ENCODE assay signal across 21 cellular contexts in genomic region chr20:57263127-57263609, GRCh38. TPM values are rescaled to one million over a fixed set of nuclear protein-coding genes. Genes with fewer than 3 reads are reported as not detected.
A peak's percentile ranks its signal among the peaks of the same experiment; 100 is the strongest.
DNase-seq lines count a peak whose midpoint lies in the region; ATAC-seq and TF ChIP-seq lines count a peak whose summit lies in the region.
"Had no signal": no experiment of that assay in that cellular context is flagged by ENCODE, and none has a peak within 500 bp of the region (broad histone marks: within the 10 kb centered on the region; RNA-seq: fewer than 3 reads in every experiment).

No MANE protein-coding gene starts in this region.

- peaks cover 8% of the 10 kb centered on the region; the same call in 1 of the 2 replicates for H3F3A ChIP-seq in GM23338 (replicated peaks; ENCODE audit: low read depth)

- TF ChIP-seq CTCF in GM23338 (conservative IDR thresholded peaks at IDR 0.05; ENCODE audit: low read depth in 2 of 2) (no peak), endodermal cell (conservative IDR thresholded peaks at IDR 0.05) (no peak), GM10266 (IDR thresholded peaks at IDR 0.05; ENCODE audit: control insufficient read depth, insufficient read depth, low read depth, missing control alignments) (no peak)

- H3K36me3 ChIP-seq in GM23338 (ENCODE audit: insufficient read depth) (no peaks in the 10 kb centered on the region), endodermal cell (ENCODE audit: control insufficient read depth, insufficient read depth, low read length) (no peaks in the 10 kb centered on the region), neuron (ENCODE audit: insufficient read depth, low read length) (no peaks in the 10 kb centered on the region)
- H3K36me3 ChIP-seq: pancreas, stomach had no signal

- no peak overlapping the region for H3K9ac ChIP-seq in endodermal cell (ENCODE audit: extremely low read depth, low read length, poor library complexity, severe bottlenecking)

- H3K27me3 ChIP-seq in GM23338 (ENCODE audit: insufficient read depth) (peaks cover 72% of the 10 kb centered on the region), endodermal cell (ENCODE audit: control insufficient read depth, insufficient read depth, low read length, poor library complexity, severe bottlenecking) (peaks cover 35% of the 10 kb centered on the region), neuron (ENCODE audit: insufficient read depth, low read length) (no peaks in the 10 kb centered on the region)

- H3K9me2 ChIP-seq in GM23338 (ENCODE audit: insufficient read depth), result no peaks in the 10 kb centered on the region

- DNase-seq in GM23338 (ENCODE audit: low spot score) (no peak), NCI-H526 (lab: John Stamatoyannopoulos, UW) (peak; percentile 82 to 84), endodermal cell (no peak), GM10266 (ENCODE audit: extremely low spot score) (no peak), NCI-H1092 treated with DMSO at 0.1 percent for 48 hours (lab: John Stamatoyannopoulos, UW) (no peak)
- DNase-seq in central memory CD4-positive, alpha-beta T cell, result no peak
- DNase-seq: activated naive CD4-positive, alpha-beta T cell treated with anti-CD3 and anti-CD28 coated beads for 36 hours; DMS53; effector memory CD4-positive, alpha-beta T cell; NCI-H1417 treated with DMSO at 0.1 percent for 48 hours; NCI-H226; pancreas; stimulated activated CD4-positive, alpha-beta T cell treated with anti-CD3 and anti-CD28 coated beads, Interleukin-12 subunit alpha, Interleukin-12 subunit beta, amount 100 ng/mL, for 4 hours; stomach; T-cell had no signal

- no peaks in the 10 kb centered on the region for H3K36me3 Mint-ChIP-seq in GM23338 (ENCODE audit: low read depth)
- no peaks in the 10 kb centered on the region for H3K36me3 Mint-ChIP-seq in endodermal cell (ENCODE audit: low read depth)
- H3K36me3 Mint-ChIP-seq: IgD-negative memory B cell, T-cell had no signal

- H2AFZ ChIP-seq in GM23338 (no peak overlapping the region), neuron (ENCODE audit: low read depth, low read length) (no peak overlapping the region)

- H3K9me3 ChIP-seq in endodermal cell (ENCODE audit: control insufficient read depth, low read length) (no peaks in the 10 kb centered on the region), neuron (ENCODE audit: low read length) (no peaks in the 10 kb centered on the region)
- H3K9me3 ChIP-seq: pancreas, stomach had no signal

- H3K4me3 ChIP-seq in GM23338, result peak overlapping the region; percentile 88
- peak overlapping the region; percentile 84 for H3K4me3 ChIP-seq in endodermal cell (ENCODE audit: low read length)
- H3K4me3 ChIP-seq in neuron (ENCODE audit: low read length), result peak overlapping the region; percentile 76
- H3K4me3 ChIP-seq: pancreas had no signal

- 39 to 40% methylated on average over 6 to 7 of the region's 7 CpGs for WGBS in endodermal cell (ENCODE audit: insufficient coverage in 1 of 2, insufficient read length in 1 of 2), 2 experiments

- peaks cover 92% of the 10 kb centered on the region for H3K27me3 Mint-ChIP-seq in GM23338 (ENCODE audit: insufficient read depth, low read depth, poor library complexity)
- H3K27me3 Mint-ChIP-seq in endodermal cell (ENCODE audit: insufficient read depth), result peaks cover 50% of the 10 kb centered on the region

- peak overlapping the region; percentile 84 for H3K4me3 Mint-ChIP-seq in GM23338
- peak overlapping the region; percentile 87 for H3K4me3 Mint-ChIP-seq in endodermal cell
- H3K4me3 Mint-ChIP-seq: activated naive CD4-positive, alpha-beta T cell treated with anti-CD3 and anti-CD28 coated beads for 36 hours; T-cell had no signal

- H3K27ac ChIP-seq in GM23338 (ENCODE audit: low read depth) (peak overlapping the region; percentile 72), endodermal cell (ENCODE audit: low read depth, low read length) (peak overlapping the region; percentile 71)
- H3K27ac ChIP-seq: pancreas had no signal

- H4K20me1 ChIP-seq in GM23338 (replicated peaks; ENCODE audit: insufficient read depth), result 0 out of 2 replicates have a peak, but pooled peaks cover 9% of the 10 kb centered on the region

- H3K4me1 Mint-ChIP-seq in GM23338, result peaks cover 70% of the 10 kb centered on the region
- H3K4me1 Mint-ChIP-seq in endodermal cell, result peaks cover 64% of the 10 kb centered on the region

- peaks cover 70% of the 10 kb centered on the region for H3K4me1 ChIP-seq in GM23338 (ENCODE audit: insufficient read depth)
- H3K4me1 ChIP-seq in endodermal cell (ENCODE audit: control insufficient read depth, insufficient read depth, low read length), result peaks cover 26% of the 10 kb centered on the region
- peaks cover 68% of the 10 kb centered on the region for H3K4me1 ChIP-seq in neuron (ENCODE audit: insufficient read depth, low read length)
- H3K4me1 ChIP-seq: pancreas had no signal

- H3K27ac Mint-ChIP-seq in GM23338 (no peak overlapping the region), endodermal cell (peak overlapping the region; percentile 30)
- H3K27ac Mint-ChIP-seq: activated naive CD4-positive, alpha-beta T cell treated with anti-CD3 and anti-CD28 coated beads for 36 hours; IgD-negative memory B cell; T-cell had no signal

- peaks cover 29% of the 10 kb centered on the region for H3K79me2 ChIP-seq in GM23338 (replicated peaks; ENCODE audit: insufficient read depth)

- ATAC-seq in GM23338 (no peak), HG02763 (IDR thresholded peaks at IDR 0.05; ENCODE audit: unreplicated experiment) (no peak)
- ATAC-seq: activated CD4-positive, CD25-positive, alpha-beta regulatory T cell treated with anti-CD3 and anti-CD28 coated beads, Interleukin-2, amount 50 U/mL, for 24 hours; Panc1; T-cell had no signal

- H3K9me3 Mint-ChIP-seq in GM23338, result no peaks in the 10 kb centered on the region; the same call in 2 of the 3 replicates
- H3K9me3 Mint-ChIP-seq in endodermal cell, result no peaks in the 10 kb centered on the region
- H3K9me3 Mint-ChIP-seq: activated naive CD4-positive, alpha-beta T cell treated with anti-CD3 and anti-CD28 coated beads for 36 hours; T-cell had no signal

- peak overlapping the region; percentile 96 for H3K4me2 ChIP-seq in GM23338

TF ChIP-seq in GM23338, 12 proteins besides CTCF, POLR2A, EP300 and RAD21:
- TF ChIP-seq EZH2phosphoT487 (IDR thresholded peaks at IDR 0.05; ENCODE audit: unreplicated experiment), result no peak
- TF ChIP-seq REST (IDR thresholded peaks at IDR 0.05; ENCODE audit: unreplicated experiment), result no peak
- TF ChIP-seq JUNB (IDR thresholded peaks at IDR 0.05; ENCODE audit: unreplicated experiment), result no peak
- no peak for TF ChIP-seq ZNF331 (CRISPR knock-in tag; IDR thresholded peaks at IDR 0.05; ENCODE audit: low read depth)
- TF ChIP-seq POLR2AphosphoS5 (IDR thresholded peaks at IDR 0.05; ENCODE audit: low read depth), result no peak
- TF ChIP-seq EZH2 (IDR thresholded peaks at IDR 0.05; ENCODE audit: low read depth, unreplicated experiment), result no peak
- no peak for TF ChIP-seq ETS1 (IDR thresholded peaks at IDR 0.05)
- TF ChIP-seq STAT1 (IDR thresholded peaks at IDR 0.05; ENCODE audit: unreplicated experiment), result no peak

RNA-seq across cellular contexts. Expression of gene BMP7, which starts 3.3 kb away (rescaled TPM):
- 16.6 and 22.8 TPM in 2 replicates for total RNA-seq in GM23338 (2014; rRNA removed; shearing (Covaris generic))
- polyA plus RNA-seq in GM23338 (2016; fragmentation: Nextera tagmentation; extraction: Ambion mirVana), result 15.9 and 17.8 TPM in 2 replicates
- 10 to 100 TPM; 45.6 to 49.6 TPM for total RNA-seq in endodermal cell
- polyA plus RNA-seq in endodermal cell (2013, experiment 1 of 2), result 50.6 TPM
- 45.7 TPM for polyA plus RNA-seq in endodermal cell (2013, experiment 2 of 2)
- total RNA-seq: activated naive CD4-positive, alpha-beta T cell treated with anti-CD3 and anti-CD28 coated beads for 36 hours; T-cell had no signal
- polyA plus RNA-seq: BJ, IgD-negative memory B cell had no signal

Comparison
In these comparisons a context has a peak if more than half of its experiments do, and no peak if none do; other contexts are left out.
1. DNase-seq: peak in NCI-H526 (2 of 2); none in GM23338 (single experiment), endodermal cell (single experiment), GM10266 (single experiment), NCI-H1092 treated with DMSO at 0.1 percent for 48 hours (single experiment) and central memory CD4-positive, alpha-beta T cell (single experiment).
2. Peak in every context shown above with its lines, with median percentiles within 50 percentile points of each other: H3K4me3 ChIP-seq.